ENCODE assay signal across 1 cellular context in genomic region chr6:139891471-139891870, GRCh38.
TF ChIP-seq lines count a peak whose summit lies in the region.

No MANE protein-coding gene starts in this region.

TF ChIP-seq in IMR-90, 13 proteins besides CTCF, POLR2A, EP300 and RAD21:
- TF ChIP-seq RCOR1 (IDR thresholded peaks at IDR 0.05; ENCODE audit: insufficient replicate concordance, low read length) (peak; percentile 26), BHLHE40 (IDR thresholded peaks at IDR 0.05; ENCODE audit: low read depth, low read length) (no peak), CHD1 (IDR thresholded peaks at IDR 0.05; ENCODE audit: low read depth, low read length) (no peak), USF2 (IDR thresholded peaks at IDR 0.05; ENCODE audit: low read depth, low read length) (no peak)
